ENCODE assay signal across 34 cellular contexts in the genomic region with DNA sequence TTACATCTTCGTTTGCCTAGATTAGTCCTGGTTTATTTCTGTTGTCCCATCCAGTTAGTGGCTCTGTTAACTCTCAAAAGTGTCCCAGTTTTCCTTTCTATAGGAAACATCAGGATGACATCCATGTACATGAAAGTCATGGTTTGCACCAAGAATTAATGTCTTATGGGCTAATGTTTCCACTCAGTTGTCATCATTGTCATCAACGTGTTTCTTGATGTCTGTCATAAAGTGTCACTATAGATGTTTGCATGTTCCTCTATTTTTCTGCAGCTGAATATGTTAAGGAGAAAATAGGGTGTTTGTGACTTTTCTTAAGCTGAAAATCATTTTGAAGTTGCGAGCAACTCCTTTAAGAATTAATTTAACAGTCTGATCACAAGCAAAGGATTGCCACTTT.
"Had no signal": no experiment of that assay in that cellular context is flagged by ENCODE, and none has a peak within 500 bp of the region (broad histone marks: within the 10 kb centered on the region; RNA-seq: fewer than 3 reads in every experiment).

No MANE protein-coding gene starts in this region.

- H3K27ac ChIP-seq: adrenal gland, ascending aorta, body of pancreas, brain microvascular endothelial cell, breast epithelium, cardiac muscle cell had no signal

- H3K4me3 ChIP-seq: adrenal gland, ascending aorta, body of pancreas, breast epithelium, cardiac muscle cell had no signal

- H3K36me3 ChIP-seq: adrenal gland, ascending aorta, brain microvascular endothelial cell, breast epithelium, cardiac muscle cell had no signal

- H3K4me1 ChIP-seq: adrenal gland, ascending aorta, body of pancreas, breast epithelium had no signal

- FAIRE-seq: astrocyte, bronchial epithelial cell had no signal

- H3K9me3 ChIP-seq: adrenal gland, ascending aorta, body of pancreas, breast epithelium had no signal

- ATAC-seq: activated naive CD4-positive, alpha-beta T cell treated with anti-CD3 and anti-CD28 coated beads, Interleukin-2, amount 50 U/mL, for 72 hours; activated naive CD8-positive, alpha-beta T cell treated with anti-CD3 and anti-CD28 coated beads, Interleukin-2, amount 50 U/mL, for 24 hours; activated T-cell treated with anti-CD3 and anti-CD28 coated beads, Interleukin-2, amount 50 U/mL, for 4 hours; activated T-cell treated with anti-CD3 and anti-CD28 coated beads, Interleukin-2, amount 50 U/mL, for 72 hours; activated T-helper 17 cell treated with anti-CD3 and anti-CD28 coated beads, Interleukin-2, amount 50 U/mL, for 72 hours; body of pancreas had no signal

- DNase-seq: activated effector memory CD4-positive, alpha-beta T cell treated with anti-CD3 and anti-CD28 coated beads, Interleukin-2, amount 50 U/mL, for 16 hours; activated effector memory CD4-positive, alpha-beta T cell treated with Interleukin-2 at 50 U/mL for 16 hours; activated gamma-delta T cell; activated gamma-delta T cell treated with Interleukin-2 at 50 U/mL for 16 hours; activated naive CD4-positive, alpha-beta T cell; activated naive CD4-positive, alpha-beta T cell treated with anti-CD3 and anti-CD28 coated beads for 36 hours; activated naive CD4-positive, alpha-beta T cell treated with anti-CD3 and anti-CD28 coated beads, Interleukin-2, amount 10 ng/mL, durations not matched to agents 7 days and 5 days; activated naive CD4-positive, alpha-beta T cell treated with anti-CD3 and anti-CD28 coated beads, Interleukin-2, amount 50 U/mL, for 16 hours; activated naive CD4-positive, alpha-beta T cell treated with Interleukin-2 at 50 U/mL for 16 hours; activated naive CD8-positive, alpha-beta T cell treated with anti-CD3 and anti-CD28 coated beads for 36 hours; activated naive CD8-positive, alpha-beta T cell treated with anti-CD3 and anti-CD28 coated beads, Interleukin-2, amount 10 ng/mL, durations not matched to agents 7 days and 5 days; activated naive CD8-positive, alpha-beta T cell treated with anti-CD3 and anti-CD28 coated beads, Interleukin-2, amount 50 U/mL, for 24 hours; activated T-cell treated with anti-CD3 and anti-CD28 coated beads, Interleukin-2, amount 50 U/mL, for 1 hour; activated T-cell treated with anti-CD3 and anti-CD28 coated beads, Interleukin-2, amount 50 U/mL, for 24 hours; activated T-cell treated with anti-CD3 and anti-CD28 coated beads, Interleukin-2, amount 50 U/mL, for 4 hours; activated T-cell treated with anti-CD3 and anti-CD28 coated beads, Interleukin-2, amount 50 U/mL, for 48 hours; activated T-cell treated with anti-CD3 and anti-CD28 coated beads, Interleukin-2, amount 50 U/mL, for 72 hours; adrenal gland; amniotic stem cell; amygdala; anterior cingulate cortex; aorta; body of pancreas; brain microvascular endothelial cell; caudate nucleus; central memory CD4-positive, alpha-beta T cell; cerebellar nuclear complex had no signal

- H3K27me3 ChIP-seq: adrenal gland, ascending aorta, body of pancreas, brain microvascular endothelial cell, breast epithelium, cardiac muscle cell had no signal
